8 cellular contexts compared by ENCODE assay signal in genomic region chr1:161196521-161197451, GRCh38. TPM values are rescaled to one million over a fixed set of nuclear protein-coding genes. Genes with fewer than 3 reads are reported as not detected.
DNase-seq lines count a peak whose midpoint lies in the region; ATAC-seq and TF ChIP-seq lines count a peak whose summit lies in the region.

No MANE protein-coding gene starts in this region.

- DNase-seq in GM23248 (peak; percentile 95), brain microvascular endothelial cell (peak; percentile 53), spleen (peak; percentile 69), A172 (ENCODE audit: low spot score) (no peak)

- H3F3A ChIP-seq in GM23248 (ENCODE audit: insufficient read depth): peaks cover 38% of the 10 kb centered on the region

- peak overlapping the region; percentile 76 for H2AFZ ChIP-seq in GM23248

- H3K4me1 ChIP-seq in GM23248 (ENCODE audit: insufficient read depth) (peaks cover 44% of the 10 kb centered on the region), iPS-20b (ENCODE audit: insufficient read depth, low read length) (peaks cover 47% of the 10 kb centered on the region), spleen (peaks cover 59 to 100% (median 94%) of the 10 kb centered on the region in 6 donors)

- TF ChIP-seq POLR2A in spleen (IDR thresholded peaks at IDR 0.05): no peak

- H3K4me3 ChIP-seq in GM23248 (peak overlapping the region; percentile 82), brain microvascular endothelial cell (ENCODE audit: low read depth, low read length) (peak overlapping the region; percentile 55), iPS-20b (ENCODE audit: low read length) (peak overlapping the region; percentile 45; the same call in 1 of the 2 replicates), spleen (peak overlapping the region in 6 of 8 donors; percentile 5 to 62 (median 19))

- TF ChIP-seq CTCF in brain microvascular endothelial cell (IDR thresholded peaks at IDR 0.05; ENCODE audit: low read depth, low read length, missing control alignments) (no peak), spleen (IDR thresholded peaks at IDR 0.05 in 8 of 11, conservative IDR thresholded peaks at IDR 0.05 in 3 of 11) (no peak)

- peak overlapping the region; percentile 98 for H3K4me2 ChIP-seq in GM23248 (ENCODE audit: unreplicated experiment)

- intact Hi-C loops in spleen (cut with DNase I; ENCODE audit: low total_unique reads): no loop called here

- no peaks in the 10 kb centered on the region for H3K9me2 ChIP-seq in GM23248 (ENCODE audit: insufficient read depth)

- H3K27me3 ChIP-seq in GM23248 (replicated peaks; ENCODE audit: insufficient read depth): no peaks in the 10 kb centered on the region
- H3K27me3 ChIP-seq in brain microvascular endothelial cell (replicated peaks): no peaks in the 10 kb centered on the region
- H3K27me3 ChIP-seq in iPS-20b (ENCODE audit: insufficient read depth, low read length): no peaks in the 10 kb centered on the region
- H3K27me3 ChIP-seq in spleen (replicated peaks in 1 of 7): no peaks in the 10 kb centered on the region

- WGBS in GM23248 (ENCODE audit: low coverage in 1 of 2, low lambda C conversion rate in 2 of 2, missing lambda C conversion rate in 2 of 2), 2 experiments: 25 to 29% methylated on average over 25 to 26 of the region's 27 CpGs
- 74 to 85% (median 77%) methylated on average over 20 to 27 of the region's 27 CpGs for WGBS in spleen, 5 donors

- in situ Hi-C loops in GM23248 (cut with MboI): no loop called here
- in situ Hi-C loops in brain microvascular endothelial cell (cut with HindIII; ENCODE audit: low pct_ligation_motif_present, low sequenced_read_pairs): no loop called here

- H3K27ac ChIP-seq in GM23248 (peak overlapping the region; percentile 100), brain microvascular endothelial cell (peak overlapping the region; percentile 69), iPS-20b (ENCODE audit: low read length) (no peak overlapping the region), spleen (peak overlapping the region in 7 of 8 donors; percentile 33 to 97 (median 94))

- ATAC-seq in HG03025 (IDR thresholded peaks at IDR 0.05; ENCODE audit: low FRiP score, unreplicated experiment) (no peak), GM21423 (IDR thresholded peaks at IDR 0.05; ENCODE audit: unreplicated experiment) (no peak), HG03039 (IDR thresholded peaks at IDR 0.05; ENCODE audit: unreplicated experiment) (no peak)

- H3K79me2 ChIP-seq in GM23248 (ENCODE audit: insufficient read depth): peaks cover 37% of the 10 kb centered on the region

- H3K9ac ChIP-seq in GM23248: peak overlapping the region; percentile 98
- peak overlapping the region; percentile 6; the same call in 1 of the 2 replicates for H3K9ac ChIP-seq in iPS-20b (ENCODE audit: low read depth, low read length)

- H3K9me3 ChIP-seq in GM23248 (ENCODE audit: low read depth) (no peaks in the 10 kb centered on the region), iPS-20b (ENCODE audit: insufficient read depth, low read depth, low read length) (no peaks in the 10 kb centered on the region), spleen (no peaks in the 10 kb centered on the region)

- peaks cover 11% of the 10 kb centered on the region; the same call in 1 of the 2 replicates for H3K36me3 ChIP-seq in GM23248 (ENCODE audit: low read depth)
- no peaks in the 10 kb centered on the region for H3K36me3 ChIP-seq in brain microvascular endothelial cell (replicated peaks)
- no peaks in the 10 kb centered on the region; the same call in 1 of the 2 replicates for H3K36me3 ChIP-seq in iPS-20b (ENCODE audit: insufficient read depth, low read depth, low read length)
- no peaks in the 10 kb centered on the region for H3K36me3 ChIP-seq in spleen

- no peaks in the 10 kb centered on the region for H4K20me1 ChIP-seq in GM23248 (ENCODE audit: insufficient read depth)

RNA-seq across cellular contexts. Expression of gene ADAMTS4, which starts 2.1 kb away (rescaled TPM):
- 5.9 and 9.8 TPM in 2 replicates for total RNA-seq in GM23248 (2014; rRNA removed; shearing (Covaris generic))
- polyA plus RNA-seq in GM23248 (2016; fragmentation: Nextera tagmentation; extraction: Ambion mirVana) (5.3 and 7.2 TPM in 2 replicates), spleen (1 to 10 TPM in 1 of 3 donors, under 1 TPM in 2; 0.26 to 1.2 (median 0.91) TPM)
- total RNA-seq in spleen: 10 to 100 TPM in 4 of 7 donors, 1 to 10 TPM in 3; 1.1 to 37.8 (median 11.0) TPM
- total RNA-seq in A172 (2014; rRNA removed; shearing (Covaris generic)): not detected in 2 replicates

RNA-seq across cellular contexts. Expression of gene NDUFS2, which starts 5.4 kb away (rescaled TPM):
- 104 and 125 TPM in 2 replicates for total RNA-seq in GM23248 (2014; rRNA removed; shearing (Covaris generic))
- 135 and 141 TPM in 2 replicates for polyA plus RNA-seq in GM23248 (2016; fragmentation: Nextera tagmentation; extraction: Ambion mirVana)
- 100 to 1,000 TPM in 1 of 7 donors, 10 to 100 TPM in 6; 76.5 to 110 (median 88.0) TPM for total RNA-seq in spleen
- 10 to 100 TPM; 27.0 to 44.7 (median 34.1) TPM for polyA plus RNA-seq in spleen
- 179 and 197 TPM in 2 replicates for total RNA-seq in A172 (2014; rRNA removed; shearing (Covaris generic))

RNA-seq across cellular contexts. Expression of gene FCER1G, which starts 18.3 kb away (rescaled TPM):
- total RNA-seq in GM23248 (2014; rRNA removed; shearing (Covaris generic)): not detected in 2 replicates
- 0.49 TPM in 1 of 2 replicates, not detected in the other for polyA plus RNA-seq in GM23248 (2016; fragmentation: Nextera tagmentation; extraction: Ambion mirVana)
- 100 to 1,000 TPM; 167 to 402 (median 268) TPM for total RNA-seq in spleen
- polyA plus RNA-seq in spleen: 100 to 1,000 TPM; 148 to 236 (median 202) TPM
- not detected in 2 replicates for total RNA-seq in A172 (2014; rRNA removed; shearing (Covaris generic))

RNA-seq across cellular contexts. Expression of gene B4GALT3, which starts 19.5 kb away (rescaled TPM):
- total RNA-seq in GM23248 (2014; rRNA removed; shearing (Covaris generic)): 33.3 and 34.5 TPM in 2 replicates
- polyA plus RNA-seq in GM23248 (2016; fragmentation: Nextera tagmentation; extraction: Ambion mirVana) (30.6 and 31.3 TPM in 2 replicates), spleen (10 to 100 TPM; 21.0 to 41.3 (median 31.8) TPM)
- 10 to 100 TPM; 29.2 to 52.8 (median 35.6) TPM for total RNA-seq in spleen
- total RNA-seq in A172 (2014; rRNA removed; shearing (Covaris generic)): 59.5 and 61.1 TPM in 2 replicates

RNA-seq across cellular contexts. Expression of gene APOA2, which starts 26.6 kb away (rescaled TPM):
- not detected in 2 replicates for total RNA-seq in GM23248 (2014; rRNA removed; shearing (Covaris generic))
- not detected in 2 replicates for polyA plus RNA-seq in GM23248 (2016; fragmentation: Nextera tagmentation; extraction: Ambion mirVana)
- not detected for total RNA-seq in spleen
- polyA plus RNA-seq in spleen: under 1 TPM in 1 of 3 donors, not detected in 2; 0.29 TPM
- total RNA-seq in A172 (2014; rRNA removed; shearing (Covaris generic)): not detected in 2 replicates

Comparison
In these comparisons a context has a peak if more than half of its experiments do, and no peak if none do; other contexts are left out.
1. H3K4me3 ChIP-seq: peak in every context shown above with its lines; median percentile 82 in GM23248; 55 in brain microvascular endothelial cell; 45 in iPS-20b; 19 in spleen.
2. RNA of gene FCER1G, which starts 18.3 kb away (total RNA-seq): 167 to 402 TPM in spleen; not detected in A172 and not detected in GM23248; every median in the first group is over 100 times any median in the second.